ENCODE assay signal across 11 cellular contexts in genomic region chr3:46838301-46838700, GRCh38. TPM values are rescaled to one million over a fixed set of nuclear protein-coding genes. Genes with fewer than 3 reads are reported as not detected.
"Had no signal": no experiment of that assay in that cellular context is flagged by ENCODE, and none has a peak within 500 bp of the region (broad histone marks: within the 10 kb centered on the region; RNA-seq: fewer than 3 reads in every experiment).

No MANE protein-coding gene starts in this region.

- H3K4me2 ChIP-seq: GM23338 had no signal

- DNase-seq: GM23248, GOT3, H7, H9, HCEC 1CT, HFFc6 had no signal

- H3K4me1 Mint-ChIP-seq: GM23338, H9 had no signal

- H3K27ac Mint-ChIP-seq: GM23338, H9, HFFc6 had no signal

- H2AFZ ChIP-seq: GM23248, GM23338 had no signal

- H3K4me3 ChIP-seq: GM23248, GM23338, HAP-1 had no signal

- H3K4me3 Mint-ChIP-seq: GM23338, H9, HFFc6 had no signal

- ATAC-seq: GM23338, HCT116 had no signal

- H3K36me3 ChIP-seq: HAP-1 had no signal

- H3K4me1 ChIP-seq: HAP-1 had no signal

- H3K27ac ChIP-seq: GM23248 had no signal

RNA-seq across cellular contexts. Expression of gene MYL3, which starts 24.9 kb away (rescaled TPM):
- total RNA-seq: GM23248, GM23338, H1, H4 had no signal
